In genomic region chr9:131807131-131807990, GRCh38 we compare ENCODE assay signal across 16 cellular contexts.
A peak's percentile ranks its signal among the peaks of the same experiment; 100 is the strongest.
DNase-seq lines count a peak whose midpoint lies in the region; TF ChIP-seq lines count a peak whose summit lies in the region.
"Had no signal": no experiment of that assay in that cellular context is flagged by ENCODE, and none has a peak within 500 bp of the region (broad histone marks: within the 10 kb centered on the region; RNA-seq: fewer than 3 reads in every experiment).

No MANE protein-coding gene starts in this region.

- H3K27me3 ChIP-seq in endodermal cell (ENCODE audit: control insufficient read depth, insufficient read depth, low read length, poor library complexity, severe bottlenecking), result no peaks in the 10 kb centered on the region

- peak; percentile 74 for DNase-seq in NCI-H146 (lab: John Stamatoyannopoulos, UW)
- peak; percentile 91 for DNase-seq in endodermal cell
- peak; percentile 70 for DNase-seq in nephron progenitor cell
- no peak for DNase-seq in stimulated activated CD4-positive, alpha-beta T cell treated with anti-CD3 and anti-CD28 coated beads, Interleukin-4, amount 100 ng/mL, for 4 hours
- DNase-seq in AG20443 (ENCODE audit: low spot score), result no peak
- no peak for DNase-seq in NOMO-1 (lab: John Stamatoyannopoulos, UW; ENCODE audit: unreplicated experiment in 2 of 2)
- DNase-seq: activated CD4-positive, alpha-beta memory T cell treated with anti-CD3 and anti-CD28 coated beads for 36 hours; activated naive CD4-positive, alpha-beta T cell treated with anti-CD3 and anti-CD28 coated beads, Interleukin-2, amount 10 ng/mL, durations not matched to agents 7 days and 5 days; Caco-2; hippocampal formation; sigmoid colon; T-cell; upper lobe of right lung had no signal

- H3K4me3 Mint-ChIP-seq in endodermal cell, result peak overlapping the region; percentile 47
- H3K4me3 Mint-ChIP-seq in nephron progenitor cell, result peak overlapping the region; percentile 64
- H3K4me3 Mint-ChIP-seq: activated CD4-positive, alpha-beta memory T cell treated with anti-CD3 and anti-CD28 coated beads for 36 hours; activated naive CD4-positive, alpha-beta T cell treated with anti-CD3 and anti-CD28 coated beads, Interleukin-2, amount 10 ng/mL, durations not matched to agents 7 days and 5 days; stimulated activated naive CD8-positive, alpha-beta T cell treated with anti-CD3 and anti-CD28 coated beads, Interleukin-15, Interleukin-2, amounts not matched to agents 100 ng/mL and 50 ng/mL, for 24 hours; T-cell had no signal

- H3K9ac ChIP-seq in ES-I3 (ENCODE audit: low read depth, low read length), result peak overlapping the region; percentile 46
- no peak overlapping the region for H3K9ac ChIP-seq in endodermal cell (ENCODE audit: extremely low read depth, low read length, poor library complexity, severe bottlenecking)

- TF ChIP-seq CTCF in endodermal cell (conservative IDR thresholded peaks at IDR 0.05) (no peak), nephron progenitor cell (IDR thresholded peaks at IDR 0.05) (no peak)

- H3K4me1 ChIP-seq in ES-I3 (ENCODE audit: insufficient read depth, low read length) (peaks cover 28% of the 10 kb centered on the region), endodermal cell (ENCODE audit: control insufficient read depth, insufficient read depth, low read length) (no peaks in the 10 kb centered on the region)
- H3K4me1 ChIP-seq: Caco-2, sigmoid colon, upper lobe of right lung had no signal

- 7 to 21% methylated on average over 8 to 15 of the region's 19 CpGs for WGBS in endodermal cell (ENCODE audit: insufficient coverage in 1 of 2, insufficient read length in 1 of 2), 2 experiments

- H3K27ac ChIP-seq in endodermal cell (ENCODE audit: low read depth, low read length), result no peak overlapping the region
- H3K27ac ChIP-seq: coronary artery, sigmoid colon, upper lobe of right lung had no signal

- H3K27ac Mint-ChIP-seq in endodermal cell (no peak overlapping the region), nephron progenitor cell (no peak overlapping the region)
- H3K27ac Mint-ChIP-seq: activated CD4-positive, alpha-beta memory T cell treated with anti-CD3 and anti-CD28 coated beads for 36 hours; activated naive CD4-positive, alpha-beta T cell treated with anti-CD3 and anti-CD28 coated beads, Interleukin-2, amount 10 ng/mL, durations not matched to agents 7 days and 5 days; stimulated activated naive CD8-positive, alpha-beta T cell treated with anti-CD3 and anti-CD28 coated beads, Interleukin-15, Interleukin-2, amounts not matched to agents 100 ng/mL and 50 ng/mL, for 24 hours; T-cell had no signal

- H3K27me3 Mint-ChIP-seq in endodermal cell (ENCODE audit: insufficient read depth) (peaks cover 2% of the 10 kb centered on the region), nephron progenitor cell (ENCODE audit: low read depth, poor library complexity) (peaks cover 25% of the 10 kb centered on the region)

- H3K9me3 ChIP-seq in ES-I3 (ENCODE audit: control insufficient read depth, insufficient read depth, low read length) (no peaks in the 10 kb centered on the region), endodermal cell (ENCODE audit: control insufficient read depth, low read length) (no peaks in the 10 kb centered on the region)
- H3K9me3 ChIP-seq: Caco-2, sigmoid colon, upper lobe of right lung had no signal

- H3K36me3 Mint-ChIP-seq in endodermal cell (ENCODE audit: low read depth) (no peaks in the 10 kb centered on the region), nephron progenitor cell (ENCODE audit: low read depth) (no peaks in the 10 kb centered on the region)
- H3K36me3 Mint-ChIP-seq: activated CD4-positive, alpha-beta memory T cell treated with anti-CD3 and anti-CD28 coated beads for 36 hours; activated naive CD4-positive, alpha-beta T cell treated with anti-CD3 and anti-CD28 coated beads, Interleukin-2, amount 10 ng/mL, durations not matched to agents 7 days and 5 days; T-cell had no signal

- H3K4me1 Mint-ChIP-seq in endodermal cell, result peaks cover 17% of the 10 kb centered on the region
- peaks cover 67% of the 10 kb centered on the region for H3K4me1 Mint-ChIP-seq in nephron progenitor cell
- H3K4me1 Mint-ChIP-seq: activated naive CD4-positive, alpha-beta T cell treated with anti-CD3 and anti-CD28 coated beads, Interleukin-2, amount 10 ng/mL, durations not matched to agents 7 days and 5 days; T-cell had no signal

- H3K9me3 Mint-ChIP-seq in endodermal cell (no peaks in the 10 kb centered on the region), nephron progenitor cell (no peaks in the 10 kb centered on the region)
- H3K9me3 Mint-ChIP-seq: activated CD4-positive, alpha-beta memory T cell treated with anti-CD3 and anti-CD28 coated beads for 36 hours; activated naive CD4-positive, alpha-beta T cell treated with anti-CD3 and anti-CD28 coated beads, Interleukin-2, amount 10 ng/mL, durations not matched to agents 7 days and 5 days; stimulated activated naive CD8-positive, alpha-beta T cell treated with anti-CD3 and anti-CD28 coated beads, Interleukin-15, Interleukin-2, amounts not matched to agents 100 ng/mL and 50 ng/mL, for 24 hours; T-cell had no signal

- no peaks in the 10 kb centered on the region for H3K36me3 ChIP-seq in ES-I3 (ENCODE audit: insufficient read depth, low read length)
- no peaks in the 10 kb centered on the region for H3K36me3 ChIP-seq in endodermal cell (ENCODE audit: control insufficient read depth, insufficient read depth, low read length)
- H3K36me3 ChIP-seq: sigmoid colon, upper lobe of right lung had no signal

- H3K4me3 ChIP-seq in endodermal cell (ENCODE audit: low read length), result no peak overlapping the region
- H3K4me3 ChIP-seq: coronary artery, sigmoid colon, upper lobe of right lung had no signal

Comparison
In these comparisons a context has a peak if more than half of its experiments do, and no peak if none do; other contexts are left out.
1. DNase-seq: peak in NCI-H146 (single experiment), endodermal cell (single experiment) and nephron progenitor cell (single experiment); none in stimulated activated CD4-positive, alpha-beta T cell treated with anti-CD3 and anti-CD28 coated beads, Interleukin-4, amount 100 ng/mL, for 4 hours (0 of 2), AG20443 (single experiment) and NOMO-1 (0 of 2).